Comparison of ENCODE assay signal across 11 cellular contexts in the genomic region with DNA sequence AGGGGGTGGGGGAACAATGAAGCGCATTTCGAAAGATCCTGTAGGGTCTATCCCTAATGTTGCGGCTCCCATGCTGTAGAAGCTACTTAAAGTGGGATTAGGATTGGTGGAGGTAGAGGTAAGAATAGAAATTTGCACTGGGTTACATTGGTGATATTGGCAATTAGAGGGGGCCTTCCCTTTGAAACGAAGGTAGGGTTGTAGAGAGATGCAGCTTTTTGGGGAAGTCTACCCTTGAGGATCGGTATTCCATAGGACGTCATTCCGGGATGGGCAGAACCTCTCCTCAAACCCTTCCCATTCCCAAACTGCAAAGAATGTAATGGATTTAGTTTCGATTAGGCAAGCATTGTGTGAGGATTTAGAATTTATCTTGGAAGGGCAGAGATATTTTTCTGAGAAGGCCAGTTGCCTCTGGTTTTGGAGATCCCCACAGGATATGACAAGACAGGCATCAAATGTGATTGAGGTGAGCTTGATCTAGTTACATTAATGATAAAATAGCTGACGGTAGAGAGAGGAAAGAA. TPM values are rescaled to one million over a fixed set of nuclear protein-coding genes. Genes with fewer than 3 reads are reported as not detected.
DNase-seq lines count a peak whose midpoint lies in the region; ATAC-seq, FAIRE-seq and TF ChIP-seq lines count a peak whose summit lies in the region.
"Had no signal": no experiment of that assay in that cellular context is flagged by ENCODE, and none has a peak within 500 bp of the region (broad histone marks: within the 10 kb centered on the region; RNA-seq: fewer than 3 reads in every experiment).

No MANE protein-coding gene starts in this region.

- H3K79me2 ChIP-seq in ACC112 (ENCODE audit: control insufficient read depth, insufficient read depth, low read length, unreplicated experiment): peaks cover 95% of the 10 kb centered on the region

- WGBS in pancreas, 2 donors: 94 to 95% methylated on average over 9 of the region's 9 CpGs

- no peak for ATAC-seq in activated CD8-positive, alpha-beta T cell treated with anti-CD3 and anti-CD28 coated beads, Interleukin-2, amount 10 ng/mL, durations not matched to agents 7 days and 5 days
- ATAC-seq in pancreas (no peak), GM18873 (IDR thresholded peaks at IDR 0.05; ENCODE audit: low FRiP score, unreplicated experiment) (no peak), GM19467 (IDR thresholded peaks at IDR 0.05; ENCODE audit: unreplicated experiment) (no peak)

- CTCF ChIA-PET in activated CD8-positive, alpha-beta T cell treated with anti-CD3 and anti-CD28 coated beads, Interleukin-2, amount 10 ng/mL, durations not matched to agents 7 days and 5 days (lab: Charles Lee): interaction anchor here (1.2 to 2.2 kb wide), 3 partner anchors 36 to 40 kb away, joined by 3 to 7 read pairs (median 3); no protein-coding TSS in a partner anchor

- H3K27ac ChIP-seq in ACC112 (ENCODE audit: low read depth, low read length) (peak overlapping the region; percentile 25; the same call in 1 of the 2 replicates), pancreas (no peak overlapping the region)
- H3K27ac ChIP-seq: SJSA1 had no signal

- peak overlapping the region; percentile 92 for H3K4me3 ChIP-seq in ACC112 (ENCODE audit: low read depth, low read length)
- H3K4me3 ChIP-seq in H7 (ENCODE audit: insufficient read depth, low read depth, low read length): peak overlapping the region; percentile 87
- peak overlapping the region; percentile 91 for H3K4me3 ChIP-seq in iPS-15b (ENCODE audit: low read depth, low read length)
- H3K4me3 ChIP-seq in pancreas: no peak overlapping the region
- H3K4me3 ChIP-seq: SJSA1 had no signal

- peaks cover 81% of the 10 kb centered on the region for H3K4me1 Mint-ChIP-seq in activated CD8-positive, alpha-beta T cell treated with anti-CD3 and anti-CD28 coated beads, Interleukin-2, amount 10 ng/mL, durations not matched to agents 7 days and 5 days (ENCODE audit: low read depth)

- no peak overlapping the region for H2AFZ ChIP-seq in ACC112 (ENCODE audit: low read length, unreplicated experiment)

- POLR2A ChIA-PET in activated CD8-positive, alpha-beta T cell treated with anti-CD3 and anti-CD28 coated beads, Interleukin-2, amount 10 ng/mL, durations not matched to agents 7 days and 5 days (lab: Charles Lee): interaction anchor here (0.9 to 1.9 kb wide), 5 partner anchors 8 to 36 kb away, joined by 3 to 10 read pairs (median 4); no protein-coding TSS in a partner anchor

- peaks cover 99% of the 10 kb centered on the region for H3K36me3 Mint-ChIP-seq in activated CD8-positive, alpha-beta T cell treated with anti-CD3 and anti-CD28 coated beads, Interleukin-2, amount 10 ng/mL, durations not matched to agents 7 days and 5 days (ENCODE audit: low read depth)

- peak overlapping the region; percentile 94 for H3K4me3 Mint-ChIP-seq in activated CD8-positive, alpha-beta T cell treated with anti-CD3 and anti-CD28 coated beads, Interleukin-2, amount 10 ng/mL, durations not matched to agents 7 days and 5 days

- peak overlapping the region; percentile 100 for H3K9ac ChIP-seq in iPS-15b (ENCODE audit: low read depth, low read length)

- DNase-seq in H7: no peak
- DNase-seq in activated CD8-positive, alpha-beta T cell treated with anti-CD3 and anti-CD28 coated beads, Interleukin-2, amount 10 ng/mL, durations not matched to agents 7 days and 5 days: no peak
- DNase-seq in pancreas: no peak
- DNase-seq in NCI-H1105 treated with DMSO at 0.1 percent for 48 hours (lab: John Stamatoyannopoulos, UW): no peak

- H3K27me3 ChIP-seq in ACC112 (ENCODE audit: insufficient read depth, low read length): no peaks in the 10 kb centered on the region
- H3K27me3 ChIP-seq in H7 (ENCODE audit: control insufficient read depth, insufficient read depth, low read length): no peaks in the 10 kb centered on the region
- H3K27me3 ChIP-seq in iPS-15b (ENCODE audit: control insufficient read depth, insufficient read depth, low read length): no peaks in the 10 kb centered on the region
- H3K27me3 ChIP-seq in pancreas: no peaks in the 10 kb centered on the region
- H3K27me3 ChIP-seq: SJSA1 had no signal

- H3K27me3 Mint-ChIP-seq in activated CD8-positive, alpha-beta T cell treated with anti-CD3 and anti-CD28 coated beads, Interleukin-2, amount 10 ng/mL, durations not matched to agents 7 days and 5 days (ENCODE audit: low read depth): no peaks in the 10 kb centered on the region

- intact Hi-C loops in pancreas (cut with DNase I): no loop called here

- H3K4me1 ChIP-seq in ACC112 (ENCODE audit: control insufficient read depth, insufficient read depth, low read length, unreplicated experiment): peaks cover 77% of the 10 kb centered on the region
- H3K4me1 ChIP-seq in iPS-15b (ENCODE audit: control insufficient read depth, insufficient read depth, low read length): peaks cover 15% of the 10 kb centered on the region
- peaks cover 0 to 13% (median 0%) of the 10 kb centered on the region in 3 donors for H3K4me1 ChIP-seq in pancreas

- H3K9me3 Mint-ChIP-seq in activated CD8-positive, alpha-beta T cell treated with anti-CD3 and anti-CD28 coated beads, Interleukin-2, amount 10 ng/mL, durations not matched to agents 7 days and 5 days (ENCODE audit: insufficient read depth): peaks cover 68% of the 10 kb centered on the region

- TF ChIP-seq CTCF in pancreas (IDR thresholded peaks at IDR 0.05): no peak

- peak overlapping the region; percentile 74 for H3K27ac Mint-ChIP-seq in activated CD8-positive, alpha-beta T cell treated with anti-CD3 and anti-CD28 coated beads, Interleukin-2, amount 10 ng/mL, durations not matched to agents 7 days and 5 days

- H3K9me3 ChIP-seq in iPS-15b (ENCODE audit: control insufficient read depth, insufficient read depth, low read length) (no peaks in the 10 kb centered on the region), pancreas (no peaks in the 10 kb centered on the region)

- FAIRE-seq in pancreas (lab: Jason Lieb, UNC): no peak
- FAIRE-seq: islet of Langerhans, urothelium cell line had no signal

- H3K36me3 ChIP-seq in ACC112 (ENCODE audit: insufficient read depth, low read length): peaks cover 94% of the 10 kb centered on the region
- H3K36me3 ChIP-seq in H7 (replicated peaks; ENCODE audit: control insufficient read depth, insufficient read depth, low read length): peaks cover 83% of the 10 kb centered on the region
- H3K36me3 ChIP-seq in iPS-15b (ENCODE audit: control insufficient read depth, insufficient read depth, low read length): peaks cover 89% of the 10 kb centered on the region
- H3K36me3 ChIP-seq in pancreas: peaks cover 8 to 84% (median 68%) of the 10 kb centered on the region in 3 donors

RNA-seq across cellular contexts. Expression of a gene that starts 5.4 kb away (rescaled TPM):
- total RNA-seq in H7 (2014; rRNA removed; shearing (Covaris generic)): 8.5 and 8.6 TPM in 2 replicates
- 10 to 100 TPM; 52.7 to 54.2 TPM for total RNA-seq in activated CD8-positive, alpha-beta T cell treated with anti-CD3 and anti-CD28 coated beads, Interleukin-2, amount 10 ng/mL, durations not matched to agents 7 days and 5 days
- total RNA-seq in pancreas: 10 to 100 TPM in 2 of 6 donors, 1 to 10 TPM in 4; 5.9 to 15.7 (median 7.2) TPM
- 1 to 10 TPM; 4.3 to 6.2 TPM for polyA plus RNA-seq in pancreas

Comparison
In these comparisons a context has a peak if more than half of its experiments do, and no peak if none do; other contexts are left out.
1. H3K4me3 ChIP-seq: peak in ACC112 (single experiment), H7 (single experiment) and iPS-15b (single experiment); none in pancreas (0 of 4).